Comparison of ENCODE assay signal across 1 cellular context in genomic region chr17:51427259-51428255, GRCh38.
TF ChIP-seq lines count a peak whose summit lies in the region.

No MANE protein-coding gene starts in this region.

TF ChIP-seq in GM12878, 131 proteins besides CTCF, POLR2A, EP300 and RAD21 (continued from another document):
- no peak for TF ChIP-seq EGR1 (IDR thresholded peaks at IDR 0.05; ENCODE audit: borderline replicate concordance in 1 of 2, low read depth in 2 of 2, low read length in 2 of 2)
- peak; percentile 39; the same call in 1 of the 2 replicates for TF ChIP-seq EED (IDR thresholded peaks at IDR 0.05; ENCODE audit: low read depth)
